Comparison of ENCODE assay signal across 1 cellular context in genomic region chr1:35807614-35808375, GRCh38.
A peak's percentile ranks its signal among the peaks of the same experiment; 100 is the strongest.
TF ChIP-seq lines count a peak whose summit lies in the region.

Gene AGO4, plus strand, starts transcription at chr1:35808016. Its CDS starts 401 bp downstream, at chr1:35808417.

TF ChIP-seq in K562, 482 proteins besides CTCF, POLR2A, EP300 and RAD21 (continued from another document and continues in another):
- TF ChIP-seq BRF2 (IDR thresholded peaks at IDR 0.05; ENCODE audit: borderline replicate concordance, insufficient read depth, insufficient read length) (no peak), ZBTB1 (CRISPR knock-in tag; IDR thresholded peaks at IDR 0.05; ENCODE audit: borderline replicate concordance, low read depth) (no peak), E4F1 (CRISPR knock-in tag; IDR thresholded peaks at IDR 0.05; ENCODE audit: borderline replicate concordance) (no peak), ZMIZ1 (IDR thresholded peaks at IDR 0.05; ENCODE audit: low read depth in 2 of 2, low read length in 2 of 2) (no peak), MAX (CRISPR knock-in tag; IDR thresholded peaks at IDR 0.05) (no peak), CREM (IDR thresholded peaks at IDR 0.05; ENCODE audit: low read depth) (no peak), ATF6 (CRISPR knock-in tag; IDR thresholded peaks at IDR 0.05) (no peak), ZBTB26 (CRISPR knock-in tag; IDR thresholded peaks at IDR 0.05) (peak; percentile 43; the same call in 1 of the 2 replicates), CHAMP1 (IDR thresholded peaks at IDR 0.05) (no peak), PHF8 (IDR thresholded peaks at IDR 0.05; ENCODE audit: borderline replicate concordance, low read length) (no peak), ETV1 (tag; conservative IDR thresholded peaks at IDR 0.05; ENCODE audit: low read depth) (no peak), CXXC5 (CRISPR knock-in tag; IDR thresholded peaks at IDR 0.05) (peak; percentile 68), GTF2F1 (IDR thresholded peaks at IDR 0.05; ENCODE audit: low read depth, low read length) (no peak), E2F8 (IDR thresholded peaks at IDR 0.05; ENCODE audit: low read depth, partially characterized antibody) (peak; percentile 29), FIP1L1 (IDR thresholded peaks at IDR 0.05; ENCODE audit: low read depth, low read length, poor library complexity, severe bottlenecking) (no peak), CHD2 (IDR thresholded peaks at IDR 0.05; ENCODE audit: low read depth, low read length) (no peak), GATAD2B (IDR thresholded peaks at IDR 0.05; ENCODE audit: borderline replicate concordance) (peak; percentile 73), SMARCE1 (IDR thresholded peaks at IDR 0.05) (no peak), PHF20 (IDR thresholded peaks at IDR 0.05; ENCODE audit: partially characterized antibody) (no peak), NFYB (IDR thresholded peaks at IDR 0.05; ENCODE audit: extremely low read depth, insufficient read length) (no peak), FOXA3 (CRISPR knock-in tag; conservative IDR thresholded peaks at IDR 0.05 in 1 of 2, IDR thresholded peaks at IDR 0.05 in 1 of 2) (peak in 1 of 2 experiments; percentile 66; a peak in 1 of 4 replicates), NCOA1 (IDR thresholded peaks at IDR 0.05; ENCODE audit: low read depth) (no peak), ZKSCAN3 (CRISPR knock-in tag; IDR thresholded peaks at IDR 0.05) (no peak), RUNX1 (IDR thresholded peaks at IDR 0.05; ENCODE audit: low read depth) (no peak), ZNF133 (CRISPR knock-in tag; IDR thresholded peaks at IDR 0.05) (no peak), DPF2 (IDR thresholded peaks at IDR 0.05) (peak; percentile 33; the same call in 1 of the 2 replicates), FOXM1 (IDR thresholded peaks at IDR 0.05; ENCODE audit: low read depth) (no peak), FOXM1 (CRISPR knock-in tag; IDR thresholded peaks at IDR 0.05; ENCODE audit: low read depth) (no peak), MAFG (tag; conservative IDR thresholded peaks at IDR 0.05) (no peak), AFF4 (CRISPR knock-in tag; IDR thresholded peaks at IDR 0.05) (no peak), MNT (conservative IDR thresholded peaks at IDR 0.05) (peak in 1 of 2 experiments; percentile 39; a peak in 2 of 4 replicates)
